Comparison of ENCODE assay signal across 1 cellular context in genomic region chr9:87713278-87713989, GRCh38.
TF ChIP-seq lines count a peak whose summit lies in the region.

No MANE protein-coding gene starts in this region.

TF ChIP-seq in GM23338, 12 proteins besides CTCF, POLR2A, EP300 and RAD21 (continued from another document):
- no peak for TF ChIP-seq REST (IDR thresholded peaks at IDR 0.05; ENCODE audit: unreplicated experiment)
- TF ChIP-seq ZNF114 (CRISPR knock-in tag; IDR thresholded peaks at IDR 0.05): no peak
- TF ChIP-seq EZH2 (IDR thresholded peaks at IDR 0.05; ENCODE audit: low read depth, unreplicated experiment): no peak
- no peak for TF ChIP-seq CREB1 (CRISPR knock-in tag; IDR thresholded peaks at IDR 0.05; ENCODE audit: low read depth)
- TF ChIP-seq POLR2AphosphoS5 (IDR thresholded peaks at IDR 0.05; ENCODE audit: low read depth): no peak
